ENCODE assay signal across 9 cellular contexts in genomic region chr14:91867316-91867988, GRCh38. TPM values are rescaled to one million over a fixed set of nuclear protein-coding genes. Genes with fewer than 3 reads are reported as not detected.
DNase-seq lines count a peak whose midpoint lies in the region; ATAC-seq and TF ChIP-seq lines count a peak whose summit lies in the region.
"Had no signal": no experiment of that assay in that cellular context is flagged by ENCODE, and none has a peak within 500 bp of the region (broad histone marks: within the 10 kb centered on the region; RNA-seq: fewer than 3 reads in every experiment).

Gene TC2N (minus strand): TSS chr14:91867536. CDS start chr14:91813769, 53,767 bp downstream.

- H3K36me3 Mint-ChIP-seq in T-helper 1 cell treated with Interleukin-12 subunit alpha and Interleukin-12 subunit beta and Interleukin-4 antibody, amounts not matched to agents 30 μg/mL and 1 μg/mL, for 36 hours (ENCODE audit: low read depth) = peaks cover 33% of the 10 kb centered on the region

- H4K20me1 ChIP-seq in smooth muscle cell (ENCODE audit: low read depth) = no peaks in the 10 kb centered on the region

- H3K36me3 ChIP-seq in smooth muscle cell (ENCODE audit: low read depth) = no peaks in the 10 kb centered on the region

- no peaks in the 10 kb centered on the region for H3K9me3 ChIP-seq in smooth muscle cell (replicated peaks; ENCODE audit: low read depth)

- peak; percentile 41 for ATAC-seq in GM19395 (IDR thresholded peaks at IDR 0.05; ENCODE audit: unreplicated experiment)

- TF ChIP-seq CTCF in smooth muscle cell (IDR thresholded peaks at IDR 0.05; ENCODE audit: borderline replicate concordance, insufficient read depth, poor library complexity, severe bottlenecking) = no peak

- no peaks in the 10 kb centered on the region for H3K27me3 Mint-ChIP-seq in T-helper 1 cell treated with Interleukin-12 subunit alpha and Interleukin-12 subunit beta and Interleukin-4 antibody, amounts not matched to agents 30 μg/mL and 1 μg/mL, for 36 hours (ENCODE audit: low read depth)

- no peak within 1 kb of the TSS for H3K27ac ChIP-seq in substantia nigra (ENCODE audit: low read depth, low read length, poor library complexity, severe bottlenecking)
- H3K27ac ChIP-seq in smooth muscle cell (ENCODE audit: low read depth) = no peak within 1 kb of the TSS

- DNase-seq in cerebellum (ENCODE audit: low spot score) = no peak
- DNase-seq in stimulated activated CD8-positive, alpha-beta memory T cell treated with anti-CD3 and anti-CD28 coated beads, Interleukin-4, amount 100 ng/mL, for 24 hours (ENCODE audit: low read depth) = peak; percentile 26
- DNase-seq in substantia nigra (lab: John Stamatoyannopoulos, UW) = no peak
- DNase-seq in Ammon's horn (ENCODE audit: low spot score) = no peak
- DNase-seq in smooth muscle cell (lab: John Stamatoyannopoulos, UW; ENCODE audit: unreplicated experiment) = no peak
- no peak for DNase-seq in NCI-H146 (lab: John Stamatoyannopoulos, UW)
- DNase-seq: T1000 had no signal

- no peaks in the 10 kb centered on the region for H3K79me2 ChIP-seq in smooth muscle cell (ENCODE audit: low read depth)

- no peak within 1 kb of the TSS for H2AFZ ChIP-seq in smooth muscle cell (ENCODE audit: low read depth)

- H3K4me1 ChIP-seq in smooth muscle cell (ENCODE audit: low read depth) = no peaks in the 10 kb centered on the region

- H3K4me1 Mint-ChIP-seq in T-helper 1 cell treated with Interleukin-12 subunit alpha and Interleukin-12 subunit beta and Interleukin-4 antibody, amounts not matched to agents 30 μg/mL and 1 μg/mL, for 36 hours (ENCODE audit: low read depth) = peaks cover 66% of the 10 kb centered on the region

- peak within 1 kb of the TSS; percentile 100 for H3K4me3 Mint-ChIP-seq in T-helper 1 cell treated with Interleukin-12 subunit alpha and Interleukin-12 subunit beta and Interleukin-4 antibody, amounts not matched to agents 30 μg/mL and 1 μg/mL, for 36 hours

- H3K4me2 ChIP-seq in smooth muscle cell = no peak within 1 kb of the TSS

- no peak within 1 kb of the TSS for H3K4me3 ChIP-seq in smooth muscle cell

- WGBS in smooth muscle cell (ENCODE audit: low lambda C conversion rate) = 81% methylated on average over 10 of the region's 10 CpGs

- H3K9ac ChIP-seq in smooth muscle cell (ENCODE audit: low read depth) = no peak within 1 kb of the TSS

- no peaks in the 10 kb centered on the region for H3K9me3 Mint-ChIP-seq in T-helper 1 cell treated with Interleukin-12 subunit alpha and Interleukin-12 subunit beta and Interleukin-4 antibody, amounts not matched to agents 30 μg/mL and 1 μg/mL, for 36 hours

- no peaks in the 10 kb centered on the region for H3F3A ChIP-seq in smooth muscle cell (ENCODE audit: low read depth)

- H3K27me3 ChIP-seq in smooth muscle cell (ENCODE audit: low read depth) = no peaks in the 10 kb centered on the region

- H3K27ac Mint-ChIP-seq in T-helper 1 cell treated with Interleukin-12 subunit alpha and Interleukin-12 subunit beta and Interleukin-4 antibody, amounts not matched to agents 30 μg/mL and 1 μg/mL, for 36 hours = peak within 1 kb of the TSS; percentile 97

RNA-seq across cellular contexts. Expression of gene TC2N, which starts in this region (rescaled TPM):
- total RNA-seq in cerebellum (12.3 TPM), smooth muscle cell (5.7 and 10.3 TPM in 2 replicates)
- 0.33 and 2.8 TPM in 2 replicates for polyA plus RNA-seq in smooth muscle cell
